In the genomic region with DNA sequence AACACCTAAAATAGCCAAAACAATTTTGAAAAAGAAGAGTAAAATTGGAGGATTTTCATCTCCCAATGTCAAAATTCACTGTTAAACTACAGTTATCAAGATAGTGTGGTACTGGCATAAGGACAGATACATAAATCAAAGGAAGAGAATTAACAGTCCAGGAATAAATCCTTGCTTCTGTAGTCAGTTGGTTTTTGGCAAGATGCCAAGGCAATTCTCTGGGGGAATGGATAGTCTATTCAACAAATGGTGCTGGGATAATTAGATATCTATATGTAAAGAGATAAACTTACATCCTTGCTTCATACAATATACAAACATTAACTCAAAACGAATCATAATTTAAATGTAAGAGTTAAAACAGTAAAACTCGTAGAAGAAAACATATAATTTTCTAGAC, we compare ENCODE assay signal across 23 cellular contexts. TPM values are rescaled to one million over a fixed set of nuclear protein-coding genes. Genes with fewer than 3 reads are reported as not detected.
DNase-seq lines count a peak whose midpoint lies in the region; ATAC-seq, FAIRE-seq and TF ChIP-seq lines count a peak whose summit lies in the region.
"Had no signal": no experiment of that assay in that cellular context is flagged by ENCODE, and none has a peak within 500 bp of the region (broad histone marks: within the 10 kb centered on the region; RNA-seq: fewer than 3 reads in every experiment).

No MANE protein-coding gene starts in this region.

- H3K9me3 ChIP-seq in HepG2 (ENCODE audit: low read length) (peaks cover 16% of the 10 kb centered on the region), right lobe of liver (peaks cover 0 to 9% (median 0%) of the 10 kb centered on the region in 4 donors)
- H3K9me3 ChIP-seq: sigmoid colon, vagina had no signal

- intact Hi-C loops in HepG2 (cut with micrococcal nuclease; ENCODE audit: unreplicated experiment), result no loop called here
- intact Hi-C loops in right lobe of liver (cut with DNase I), result no loop called here

- no peaks in the 10 kb centered on the region for H3K36me3 ChIP-seq in HepG2 (replicated peaks in 1 of 2; ENCODE audit: control insufficient read depth in 1 of 2, insufficient read depth in 2 of 2, low read length in 2 of 2)
- no peaks in the 10 kb centered on the region for H3K36me3 ChIP-seq in right lobe of liver
- H3K36me3 ChIP-seq: cardiac muscle cell, sigmoid colon, SJSA1, vagina had no signal

- H3K4me1 ChIP-seq in HepG2 (ENCODE audit: insufficient read depth, low read length) (no peaks in the 10 kb centered on the region), right lobe of liver (no peaks in the 10 kb centered on the region)
- H3K4me1 ChIP-seq: sigmoid colon, SJSA1, vagina had no signal

- DNase-seq in HepG2 (ENCODE audit: low spot score) (no peak), right lobe of liver (no peak), NCI-H2227 treated with DMSO at 0.1 percent for 48 hours (lab: John Stamatoyannopoulos, UW) (peak; percentile 17), SHP77 treated with DMSO at 0.1 percent for 48 hours (lab: John Stamatoyannopoulos, UW) (peak; percentile 7), iPS-NIHi11 (ENCODE audit: low spot score) (no peak), superior temporal gyrus (ENCODE audit: extremely low spot score) (no peak)
- DNase-seq: activated CD4-positive, alpha-beta memory T cell treated with anti-CD3 and anti-CD28 coated beads, Interleukin-2, amount 10 ng/mL, durations not matched to agents 7 days and 5 days; amniotic stem cell; C1 segment of cervical spinal cord; dorsolateral prefrontal cortex; GDM1; hippocampal formation; KG1; mucosa of descending colon; NCI-H774; PC-3; posterior cingulate gyrus; sigmoid colon had no signal

- no peak for FAIRE-seq in HepG2 (lab: Jason Lieb, UNC)

- no peak overlapping the region for H3K9ac ChIP-seq in HepG2 (ENCODE audit: insufficient read depth, low read depth, low read length)

- H2AFZ ChIP-seq in HepG2 (ENCODE audit: low read length), result no peak overlapping the region

- CTCF ChIA-PET in HepG2 (lab: Yijun Ruan, JAX; ENCODE audit: low intra/inter-chr PET ratio, low total read pairs), result no interaction called here

- H3K4me2 ChIP-seq in HepG2 (ENCODE audit: low read depth, low read length), result no peak overlapping the region

- no peak for TF ChIP-seq RAD21 in HepG2 (CRISPR knock-in tag; IDR thresholded peaks at IDR 0.05)

- H3K27ac ChIP-seq in HepG2 (ENCODE audit: extremely low read length, insufficient read depth, low read length), result no peak overlapping the region
- no peak overlapping the region for H3K27ac ChIP-seq in right lobe of liver
- H3K27ac ChIP-seq: cardiac muscle cell, dorsolateral prefrontal cortex, sigmoid colon, SJSA1, vagina had no signal

- H3K79me2 ChIP-seq in HepG2 (ENCODE audit: insufficient read depth, low read length), result no peaks in the 10 kb centered on the region

- POLR2A ChIA-PET in HepG2 (lab: Yijun Ruan, JAX), result no interaction called here

- TF ChIP-seq CTCF in HepG2 (CRISPR knock-in tag; IDR thresholded peaks at IDR 0.05), result no peak
- no peak for TF ChIP-seq CTCF in right lobe of liver (IDR thresholded peaks at IDR 0.05)

- in situ Hi-C loops in HepG2 (cut with HindIII; ENCODE audit: extremely low pct_ligation_motif_present, low pct_unique_long_range_greater_than_20kb), result no loop called here

- no peaks in the 10 kb centered on the region for H3K27me3 ChIP-seq in HepG2 (ENCODE audit: control insufficient read depth in 1 of 2, insufficient read depth in 2 of 2, low read length in 2 of 2)
- no peaks in the 10 kb centered on the region for H3K27me3 ChIP-seq in right lobe of liver
- H3K27me3 ChIP-seq: cardiac muscle cell, dorsolateral prefrontal cortex, sigmoid colon, SJSA1, vagina had no signal

- no peaks in the 10 kb centered on the region for H4K20me1 ChIP-seq in HepG2 (ENCODE audit: insufficient read depth, low read length)

- 3% methylated on average over 2 of the region's 2 CpGs for WGBS in HepG2 (ENCODE audit: low lambda C conversion rate)
- WGBS in right lobe of liver (ENCODE audit: insufficient coverage, low coverage, low lambda C conversion rate, missing lambda C conversion rate), result 17% methylated on average over 2 of the region's 2 CpGs

- H3K4me3 ChIP-seq in HepG2 (replicated peaks in 1 of 3; ENCODE audit: insufficient read depth in 1 of 3, low read depth in 2 of 3, low read length in 3 of 3) (no peak overlapping the region), right lobe of liver (no peak overlapping the region)
- H3K4me3 ChIP-seq: cardiac muscle cell, dorsolateral prefrontal cortex, mucosa of descending colon, sigmoid colon, SJSA1, vagina had no signal

- ATAC-seq in HepG2 (no peak), right lobe of liver (no peak), HG03442 (IDR thresholded peaks at IDR 0.05; ENCODE audit: unreplicated experiment) (no peak), GM18870 (IDR thresholded peaks at IDR 0.05; ENCODE audit: unreplicated experiment) (no peak)
- ATAC-seq: mucosa of descending colon, PC-3 had no signal

- TF ChIP-seq POLR2A in HepG2 (IDR thresholded peaks at IDR 0.05; ENCODE audit: insufficient read depth in 1 of 2, low read depth in 2 of 2, low read length in 2 of 2), result no peak
- no peak for TF ChIP-seq POLR2A in right lobe of liver (IDR thresholded peaks at IDR 0.05)

- TF ChIP-seq EP300 in HepG2 (IDR thresholded peaks at IDR 0.05; ENCODE audit: low read depth in 2 of 2, low read length in 2 of 2) (no peak), HepG2 (CRISPR knock-in tag; IDR thresholded peaks at IDR 0.05; ENCODE audit: borderline replicate concordance) (no peak)

- BruUV-seq in HepG2 (replicated peaks; lab: Mats Ljungman, UMichigan), result no TSS peak

TF ChIP-seq in HepG2, 621 proteins besides CTCF, POLR2A, EP300 and RAD21:
- TF ChIP-seq LCORL (IDR thresholded peaks at IDR 0.05) (peak; percentile 86), LCORL (CRISPR knock-in tag; IDR thresholded peaks at IDR 0.05) (no peak)
- TF ChIP-seq, protein P1, sequence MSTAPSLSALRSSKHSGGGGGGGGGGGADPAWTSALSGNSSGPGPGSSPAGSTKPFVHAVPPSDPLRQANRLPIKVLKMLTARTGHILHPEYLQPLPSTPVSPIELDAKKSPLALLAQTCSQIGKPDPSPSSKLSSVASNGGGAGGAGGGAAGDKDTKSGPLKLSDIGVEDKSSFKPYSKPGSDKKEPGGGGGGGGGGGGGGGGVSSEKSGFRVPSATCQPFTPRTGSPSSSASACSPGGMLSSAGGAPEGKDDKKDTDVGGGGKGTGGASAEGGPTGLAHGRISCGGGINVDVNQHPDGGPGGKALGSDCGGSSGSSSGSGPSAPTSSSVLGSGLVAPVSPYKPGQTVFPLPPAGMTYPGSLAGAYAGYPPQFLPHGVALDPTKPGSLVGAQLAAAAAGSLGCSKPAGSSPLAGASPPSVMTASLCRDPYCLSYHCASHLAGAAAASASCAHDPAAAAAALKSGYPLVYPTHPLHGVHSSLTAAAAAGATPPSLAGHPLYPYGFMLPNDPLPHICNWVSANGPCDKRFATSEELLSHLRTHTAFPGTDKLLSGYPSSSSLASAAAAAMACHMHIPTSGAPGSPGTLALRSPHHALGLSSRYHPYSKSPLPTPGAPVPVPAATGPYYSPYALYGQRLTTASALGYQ (CRISPR knock-in tag; IDR thresholded peaks at IDR 0.05), result no peak

RNA-seq across cellular contexts. Expression of gene SELENOK, which starts 57.9 kb away (rescaled TPM):
- total RNA-seq in HepG2 (2016; rRNA removed; fragmentation: Illumina TruSeq; extraction: Trizol) (47.5 and 67.0 TPM in 2 replicates), right lobe of liver (10 to 100 TPM; 23.0 to 34.7 (median 29.3) TPM)
- 98.1 and 99.7 TPM in 2 replicates for total RNA-seq in HepG2 (2016; cell fraction: cytosol; rRNA removed; fragmentation: Illumina TruSeq; extraction: Trizol; ENCODE audit: low read depth)
- 50.3 and 68.2 TPM in 2 replicates for total RNA-seq in HepG2 (2016; cell fraction: insoluble cytoplasmic fraction; rRNA removed; fragmentation: Illumina TruSeq; extraction: Trizol)
- total RNA-seq in HepG2 (2016; cell fraction: membrane; rRNA removed; fragmentation: Illumina TruSeq; extraction: Trizol), result 64.7 and 72.8 TPM in 2 replicates
- total RNA-seq in HepG2 (2016; cell fraction: nucleus; rRNA removed; fragmentation: Illumina TruSeq; extraction: Trizol), result 41.7 and 53.7 TPM in 2 replicates
- polyA plus RNA-seq in HepG2 (2011; rRNA removed), result 64.6 and 81.0 TPM in 2 replicates
- 28.9 and 37.4 TPM in 2 replicates for polyA plus RNA-seq in HepG2 (2011; cell fraction: cytosol; rRNA removed)
- 5.1 and 10.8 TPM in 2 replicates for polyA plus RNA-seq in HepG2 (2011; cell fraction: nucleus; rRNA removed)
- 45.5 and 58.6 TPM in 2 replicates for polyA plus RNA-seq in HepG2 (2012)
- 101 and 116 TPM in 2 replicates for polyA plus RNA-seq in HepG2 (2016; cell fraction: cytosol; fragmentation: Illumina TruSeq; extraction: Trizol; ENCODE audit: low read depth)
- polyA plus RNA-seq in HepG2 (2016; cell fraction: insoluble cytoplasmic fraction; fragmentation: Illumina TruSeq; extraction: Trizol; ENCODE audit: low read depth), result 40.0 and 57.2 TPM in 2 replicates
- polyA plus RNA-seq in HepG2 (2016; cell fraction: membrane; fragmentation: Illumina TruSeq; extraction: Trizol; ENCODE audit: low read depth), result 48.1 and 56.1 TPM in 2 replicates
- polyA plus RNA-seq in HepG2 (2016; cell fraction: nucleus; fragmentation: Illumina TruSeq; extraction: Trizol; ENCODE audit: insufficient read depth, low read depth), result 82.5 and 83.8 TPM in 2 replicates
- polyA minus RNA-seq in HepG2 (2011; rRNA and poly(A)+ RNA removed; ENCODE audit: low replicate concordance), result 9.2 and 9.5 TPM in 2 replicates
- polyA minus RNA-seq in HepG2 (2011; cell fraction: cytosol; rRNA and poly(A)+ RNA removed), result 9.1 and 9.7 TPM in 2 replicates
- polyA minus RNA-seq in HepG2 (2011; cell fraction: nucleus; rRNA and poly(A)+ RNA removed), result 10.1 and 11.2 TPM in 2 replicates

Comparison
In these comparisons a context has a peak if more than half of its experiments do, and no peak if none do; other contexts are left out.
1. DNase-seq: peak in NCI-H2227 treated with DMSO at 0.1 percent for 48 hours (single experiment) and SHP77 treated with DMSO at 0.1 percent for 48 hours (single experiment); none in HepG2 (single experiment), right lobe of liver (0 of 3), iPS-NIHi11 (single experiment) and superior temporal gyrus (single experiment).